ENCODE assay signal across 26 cellular contexts in the genomic region with DNA sequence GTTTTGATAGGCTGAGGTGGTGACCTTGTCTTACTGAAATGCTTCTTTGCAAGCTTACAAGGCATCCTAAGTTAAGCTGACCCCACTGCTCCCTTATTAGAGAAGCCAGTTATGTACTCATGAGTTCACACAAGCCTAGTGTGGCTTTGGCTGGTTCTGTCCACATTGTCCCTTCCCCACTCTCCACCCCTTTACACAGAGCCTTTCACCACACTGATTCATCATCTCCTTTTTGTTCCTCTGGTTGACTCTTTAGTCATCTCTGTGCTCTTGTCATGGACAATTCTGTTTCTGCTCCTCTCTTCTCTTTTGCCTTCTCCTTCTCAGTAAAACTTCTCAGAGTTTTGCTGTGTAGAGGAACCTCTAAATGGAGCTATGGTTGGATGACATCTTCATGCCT. TPM values are rescaled to one million over a fixed set of nuclear protein-coding genes. Genes with fewer than 3 reads are reported as not detected.
DNase-seq lines count a peak whose midpoint lies in the region; ATAC-seq, FAIRE-seq and TF ChIP-seq lines count a peak whose summit lies in the region.
"Had no signal": no experiment of that assay in that cellular context is flagged by ENCODE, and none has a peak within 500 bp of the region (broad histone marks: within the 10 kb centered on the region; RNA-seq: fewer than 3 reads in every experiment).

No MANE protein-coding gene starts in this region.

- CTCF ChIA-PET in A549 (lab: Yijun Ruan, JAX), result interaction anchor here (1.2 to 8.1 kb wide), 3 partner anchors 13 to 112 kb away, joined by 3 to 45 read pairs (median 3); no protein-coding TSS in a partner anchor

- H3K4me1 ChIP-seq in A549, result peaks cover 9% of the 10 kb centered on the region
- H3K4me1 ChIP-seq: colonic mucosa, Peyer's patch, sigmoid colon had no signal

- no peaks in the 10 kb centered on the region for H3K9me3 ChIP-seq in A549
- H3K9me3 ChIP-seq: colonic mucosa, Peyer's patch, sigmoid colon had no signal

- peak; percentile 31 to 43; a peak in 1 of 6 replicates for ATAC-seq in A549
- ATAC-seq in GM21619 (IDR thresholded peaks at IDR 0.05; ENCODE audit: unreplicated experiment), result no peak
- ATAC-seq: SK-N-SH treated with all-trans-retinoic acid at 6 μM for 48 hours had no signal

- TF ChIP-seq POLR2A in A549 (IDR thresholded peaks at IDR 0.05; ENCODE audit: low read length), result no peak

- H3K27ac ChIP-seq in A549, result peak overlapping the region in 1 of 2 experiments; percentile 11; a peak in 1 of 6 replicates
- H3K27ac ChIP-seq: 22Rv1, brain microvascular endothelial cell, colonic mucosa, Peyer's patch, sigmoid colon had no signal

- POLR2A ChIA-PET in A549 (lab: Yijun Ruan, JAX), result no interaction called here

- no peak for FAIRE-seq in A549 (lab: Jason Lieb, UNC)
- FAIRE-seq: endometrium, kidney had no signal

- no peak overlapping the region for H3K4me2 ChIP-seq in A549

- TF ChIP-seq RAD21 in A549 (conservative IDR thresholded peaks at IDR 0.05 in 1 of 2, IDR thresholded peaks at IDR 0.05 in 1 of 2), result no peak

- DNase-seq in DMS53 (lab: John Stamatoyannopoulos, UW) (peak; percentile 33), DMS53 treated with DMSO at 0.1 percent for 48 hours (lab: John Stamatoyannopoulos, UW; ENCODE audit: unreplicated experiment) (no peak), A549 (ENCODE audit: low read depth in 1 of 2, low spot score in 1 of 2) (no peak), MV-4-11 (lab: John Stamatoyannopoulos, UW) (peak; percentile 77), fibroblast of mammary gland (ENCODE audit: low read depth) (peak; percentile 62), globus pallidus (ENCODE audit: low spot score) (no peak)
- no peak for DNase-seq in stimulated activated naive CD4-positive, alpha-beta T cell treated with Interleukin-2 at 50 U/mL for 16 hours (lab: John Stamatoyannopoulos, UW)
- DNase-seq: activated B cell treated with CpG ODN at 0.5 μM for 24 hours; activated CD8-positive, alpha-beta memory T cell treated with anti-CD3 and anti-CD28 coated beads, Interleukin-2, amount 50 U/mL, for 48 hours; brain microvascular endothelial cell; Calu3; colonic mucosa; GDM1; H7; hypothalamus; kidney; naive B cell; NCI-H187; NCI-H226; Peyer's patch; sigmoid colon; trophoblast cell had no signal

- no peak for TF ChIP-seq EP300 in A549 (IDR thresholded peaks at IDR 0.05)

- H3K4me3 ChIP-seq in A549 (no peak overlapping the region), fibroblast of mammary gland (ENCODE audit: control insufficient read depth, low read depth, low read length) (no peak overlapping the region)
- H3K4me3 ChIP-seq: colonic mucosa, Peyer's patch, sigmoid colon had no signal

- TF ChIP-seq CTCF in A549 (IDR thresholded peaks at IDR 0.05) (no peak), fibroblast of mammary gland (conservative IDR thresholded peaks at IDR 0.05; ENCODE audit: control insufficient read depth, insufficient read depth, low read depth, low read length) (no peak)

TF ChIP-seq in A549, 52 proteins besides CTCF, POLR2A, EP300 and RAD21:
- TF ChIP-seq, protein P1, sequence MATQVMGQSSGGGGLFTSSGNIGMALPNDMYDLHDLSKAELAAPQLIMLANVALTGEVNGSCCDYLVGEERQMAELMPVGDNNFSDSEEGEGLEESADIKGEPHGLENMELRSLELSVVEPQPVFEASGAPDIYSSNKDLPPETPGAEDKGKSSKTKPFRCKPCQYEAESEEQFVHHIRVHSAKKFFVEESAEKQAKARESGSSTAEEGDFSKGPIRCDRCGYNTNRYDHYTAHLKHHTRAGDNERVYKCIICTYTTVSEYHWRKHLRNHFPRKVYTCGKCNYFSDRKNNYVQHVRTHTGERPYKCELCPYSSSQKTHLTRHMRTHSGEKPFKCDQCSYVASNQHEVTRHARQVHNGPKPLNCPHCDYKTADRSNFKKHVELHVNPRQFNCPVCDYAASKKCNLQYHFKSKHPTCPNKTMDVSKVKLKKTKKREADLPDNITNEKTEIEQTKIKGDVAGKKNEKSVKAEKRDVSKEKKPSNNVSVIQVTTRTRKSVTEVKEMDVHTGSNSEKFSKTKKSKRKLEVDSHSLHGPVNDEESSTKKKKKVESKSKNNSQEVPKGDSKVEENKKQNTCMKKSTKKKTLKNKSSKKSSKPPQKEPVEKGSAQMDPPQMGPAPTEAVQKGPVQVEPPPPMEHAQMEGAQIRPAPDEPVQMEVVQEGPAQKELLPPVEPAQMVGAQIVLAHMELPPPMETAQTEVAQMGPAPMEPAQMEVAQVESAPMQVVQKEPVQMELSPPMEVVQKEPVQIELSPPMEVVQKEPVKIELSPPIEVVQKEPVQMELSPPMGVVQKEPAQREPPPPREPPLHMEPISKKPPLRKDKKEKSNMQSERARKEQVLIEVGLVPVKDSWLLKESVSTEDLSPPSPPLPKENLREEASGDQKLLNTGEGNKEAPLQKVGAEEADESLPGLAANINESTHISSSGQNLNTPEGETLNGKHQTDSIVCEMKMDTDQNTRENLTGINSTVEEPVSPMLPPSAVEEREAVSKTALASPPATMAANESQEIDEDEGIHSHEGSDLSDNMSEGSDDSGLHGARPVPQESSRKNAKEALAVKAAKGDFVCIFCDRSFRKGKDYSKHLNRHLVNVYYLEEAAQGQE (IDR thresholded peaks at IDR 0.05), result no peak
- no peak for TF ChIP-seq GATA3 (IDR thresholded peaks at IDR 0.05; ENCODE audit: borderline replicate concordance)
- TF ChIP-seq, protein P2, sequence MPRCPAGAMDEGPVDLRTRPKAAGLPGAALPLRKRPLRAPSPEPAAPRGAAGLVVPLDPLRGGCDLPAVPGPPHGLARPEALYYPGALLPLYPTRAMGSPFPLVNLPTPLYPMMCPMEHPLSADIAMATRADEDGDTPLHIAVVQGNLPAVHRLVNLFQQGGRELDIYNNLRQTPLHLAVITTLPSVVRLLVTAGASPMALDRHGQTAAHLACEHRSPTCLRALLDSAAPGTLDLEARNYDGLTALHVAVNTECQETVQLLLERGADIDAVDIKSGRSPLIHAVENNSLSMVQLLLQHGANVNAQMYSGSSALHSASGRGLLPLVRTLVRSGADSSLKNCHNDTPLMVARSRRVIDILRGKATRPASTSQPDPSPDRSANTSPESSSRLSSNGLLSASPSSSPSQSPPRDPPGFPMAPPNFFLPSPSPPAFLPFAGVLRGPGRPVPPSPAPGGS (IDR thresholded peaks at IDR 0.05), result no peak

RNA-seq across cellular contexts. Expression of a gene that starts 4.9 kb away (rescaled TPM):
- 1.6 and 1.9 TPM in 2 replicates for polyA plus RNA-seq in A549 (2011; rRNA removed)
- polyA plus RNA-seq in A549 (2012; cell fraction: cytosol; rRNA removed), result 0.36 and 0.70 TPM in 2 replicates
- polyA plus RNA-seq in A549 (2012; cell fraction: nucleus; rRNA removed), result 0.32 and 0.83 TPM in 2 replicates
- polyA plus RNA-seq in A549 (2017; fragmentation: RNase III; extraction: RNeasy Plus Mini Kit Qiagen cat#74134 plus additional on column Dnase treatment), result 0.54 to 2.0 TPM (median 1.3 TPM) in 3 replicates
- 1.2 and 2.7 TPM in 2 replicates for polyA minus RNA-seq in A549 (2011; rRNA and poly(A)+ RNA removed)
- polyA plus RNA-seq: sigmoid colon had no signal

Comparison
In these comparisons a context has a peak if more than half of its experiments do, and no peak if none do; other contexts are left out.
1. DNase-seq: peak in DMS53 (single experiment), MV-4-11 (single experiment) and fibroblast of mammary gland (single experiment); none in DMS53 treated with DMSO at 0.1 percent for 48 hours (single experiment), A549 (0 of 2), stimulated activated naive CD4-positive, alpha-beta T cell treated with Interleukin-2 at 50 U/mL for 16 hours (single experiment) and globus pallidus (single experiment).